ENCODE assay signal across 14 cellular contexts in the genomic region with DNA sequence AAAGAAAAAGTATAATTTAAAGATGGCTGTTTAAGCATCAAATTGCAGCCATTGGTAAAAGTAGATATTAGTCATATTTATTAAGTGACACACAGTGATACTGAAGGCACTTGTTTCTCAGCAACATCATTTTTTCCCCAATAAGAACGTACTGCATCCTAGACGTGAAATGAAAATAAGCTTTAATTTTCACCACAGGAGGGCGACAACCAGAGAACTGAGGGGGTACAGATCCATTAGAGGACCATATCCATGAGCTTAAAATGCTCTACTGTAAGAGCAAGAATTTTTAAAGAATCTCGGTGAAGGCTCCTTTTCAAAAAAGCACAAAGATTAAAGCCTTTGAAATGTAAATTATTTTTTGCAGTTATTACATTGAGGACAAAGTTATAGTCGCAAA. TPM values are rescaled to one million over a fixed set of nuclear protein-coding genes. Genes with fewer than 3 reads are reported as not detected.
DNase-seq lines count a peak whose midpoint lies in the region; ATAC-seq, FAIRE-seq and TF ChIP-seq lines count a peak whose summit lies in the region.
"Had no signal": no experiment of that assay in that cellular context is flagged by ENCODE, and none has a peak within 500 bp of the region (broad histone marks: within the 10 kb centered on the region; RNA-seq: fewer than 3 reads in every experiment).

No MANE protein-coding gene starts in this region.

- H3K36me3 ChIP-seq in neural progenitor cell (no peaks in the 10 kb centered on the region), aorta (ENCODE audit: control insufficient read depth in 1 of 2, insufficient read depth in 2 of 2, low read length in 1 of 2) (no peaks in the 10 kb centered on the region), neuronal stem cell (replicated peaks in 1 of 2; ENCODE audit: control insufficient read depth in 2 of 2, insufficient read depth in 2 of 2, low read length in 2 of 2) (no peaks in the 10 kb centered on the region), pancreas (no peaks in the 10 kb centered on the region)
- H3K36me3 ChIP-seq: adrenal gland, upper lobe of left lung had no signal

- no peaks in the 10 kb centered on the region for H3K4me1 Mint-ChIP-seq in chondrocyte (ENCODE audit: low read depth)
- H3K4me1 Mint-ChIP-seq in neural progenitor cell = peaks cover 3% of the 10 kb centered on the region
- H3K4me1 Mint-ChIP-seq in activated naive CD8-positive, alpha-beta T cell treated with anti-CD3 and anti-CD28 coated beads, Interleukin-2, amount 50 U/mL, for 24 hours = no peaks in the 10 kb centered on the region

- H2BK12ac ChIP-seq in neuronal stem cell (ENCODE audit: low read length) = no peak overlapping the region

- H3K27ac Mint-ChIP-seq in chondrocyte (ENCODE audit: unreplicated experiment) (no peak overlapping the region), neural progenitor cell (no peak overlapping the region)
- no peak overlapping the region for H3K27ac Mint-ChIP-seq in activated naive CD8-positive, alpha-beta T cell treated with anti-CD3 and anti-CD28 coated beads, Interleukin-2, amount 50 U/mL, for 24 hours

- no peak overlapping the region for H3K9ac ChIP-seq in neural progenitor cell
- no peak overlapping the region for H3K9ac ChIP-seq in neuronal stem cell (ENCODE audit: low read depth, low read length, poor library complexity)

- H3K14ac ChIP-seq in neuronal stem cell (ENCODE audit: low read length) = no peak overlapping the region

- H3K9me3 Mint-ChIP-seq in chondrocyte (ENCODE audit: low read depth) (peaks cover 11% of the 10 kb centered on the region), neural progenitor cell (peaks cover 12% of the 10 kb centered on the region)
- H3K9me3 Mint-ChIP-seq in activated naive CD8-positive, alpha-beta T cell treated with anti-CD3 and anti-CD28 coated beads, Interleukin-2, amount 50 U/mL, for 24 hours = no peaks in the 10 kb centered on the region

- no peaks in the 10 kb centered on the region for H3K36me3 Mint-ChIP-seq in chondrocyte (ENCODE audit: low read depth)
- H3K36me3 Mint-ChIP-seq in neural progenitor cell = no peaks in the 10 kb centered on the region
- no peaks in the 10 kb centered on the region for H3K36me3 Mint-ChIP-seq in activated naive CD8-positive, alpha-beta T cell treated with anti-CD3 and anti-CD28 coated beads, Interleukin-2, amount 50 U/mL, for 24 hours (ENCODE audit: low read depth)

- DNase-seq in EH (ENCODE audit: low read depth) (peak; percentile 7), chondrocyte (ENCODE audit: low spot score) (no peak), neural progenitor cell (ENCODE audit: low spot score) (no peak), aorta (no peak), neuronal stem cell (ENCODE audit: low spot score) (no peak), pancreas (no peak)
- DNase-seq in Jurkat, Clone E6-1 (ENCODE audit: low read depth, low spot score) = peak; percentile 28
- no peak for DNase-seq in activated naive CD8-positive, alpha-beta T cell treated with anti-CD3 and anti-CD28 coated beads, Interleukin-2, amount 50 U/mL, for 24 hours
- DNase-seq: adrenal gland, NCI-H510A, upper lobe of left lung had no signal

- H3K27ac ChIP-seq in neural progenitor cell = no peak overlapping the region
- no peak overlapping the region for H3K27ac ChIP-seq in aorta (ENCODE audit: low read depth in 1 of 2, low read length in 2 of 2)
- H3K27ac ChIP-seq in neuronal stem cell (replicated peaks; ENCODE audit: low read length) = no peak overlapping the region
- H3K27ac ChIP-seq in pancreas = no peak overlapping the region
- H3K27ac ChIP-seq: adrenal gland, upper lobe of left lung had no signal

- no peak overlapping the region for H3K23ac ChIP-seq in neuronal stem cell (ENCODE audit: low read depth, low read length, poor library complexity)

- H3K27me3 ChIP-seq in neural progenitor cell = no peaks in the 10 kb centered on the region
- H3K27me3 ChIP-seq in aorta (ENCODE audit: control insufficient read depth in 1 of 2, insufficient read depth in 2 of 2, low read length in 1 of 2) = no peaks in the 10 kb centered on the region
- no peaks in the 10 kb centered on the region for H3K27me3 ChIP-seq in neuronal stem cell (ENCODE audit: control insufficient read depth in 3 of 3, insufficient read depth in 3 of 3, low read depth in 1 of 3, low read length in 3 of 3)
- no peaks in the 10 kb centered on the region for H3K27me3 ChIP-seq in pancreas
- H3K27me3 ChIP-seq: adrenal gland, upper lobe of left lung had no signal

- no peak overlapping the region for H3K4ac ChIP-seq in neuronal stem cell (ENCODE audit: low read length)

- no peak for FAIRE-seq in pancreas (lab: Jason Lieb, UNC)
- FAIRE-seq: GM19239 had no signal

- H2AFZ ChIP-seq in neural progenitor cell (replicated peaks) (no peak overlapping the region), neuronal stem cell (ENCODE audit: low read length) (no peak overlapping the region)

- H4K8ac ChIP-seq in neuronal stem cell (ENCODE audit: low read depth, low read length) = no peak overlapping the region

- H4K91ac ChIP-seq in neuronal stem cell (ENCODE audit: low read depth, low read length, poor library complexity) = no peak overlapping the region

- WGBS in aorta, 2 donors = 50 to 55% methylated on average over 5 of the region's 5 CpGs
- WGBS in neuronal stem cell (ENCODE audit: extremely low coverage in 2 of 2, insufficient read length in 2 of 2, insufficient replicate concordance in 1 of 2), 2 donors = no CpG with 5 or more reads among the region's 5 CpGs
- WGBS in pancreas, 2 donors = 44 to 52% methylated on average over 5 of the region's 5 CpGs

- no peaks in the 10 kb centered on the region for H3K79me2 ChIP-seq in neural progenitor cell (ENCODE audit: low read depth)

- no peak overlapping the region for H2BK15ac ChIP-seq in neuronal stem cell (ENCODE audit: low read length)

- intact Hi-C loops in aorta (cut with DNase I) = no loop called here
- intact Hi-C loops in pancreas (cut with DNase I) = no loop called here

- peak; percentile 60 for TF ChIP-seq CTCF in chondrocyte (IDR thresholded peaks at IDR 0.05)
- TF ChIP-seq CTCF in neural progenitor cell (IDR thresholded peaks at IDR 0.05) = peak; percentile 44
- TF ChIP-seq CTCF in pancreas (IDR thresholded peaks at IDR 0.05) = no peak

- H3K4me3 ChIP-seq in Jurkat, Clone E6-1 (ENCODE audit: low read length) = no peak overlapping the region
- H3K4me3 ChIP-seq in neural progenitor cell (no peak overlapping the region), aorta (ENCODE audit: low read length in 2 of 2) (no peak overlapping the region), neuronal stem cell (ENCODE audit: low read length in 2 of 2) (no peak overlapping the region), pancreas (no peak overlapping the region)
- H3K4me3 ChIP-seq: adrenal gland, upper lobe of left lung had no signal

- H3K4me2 ChIP-seq in neural progenitor cell (no peak overlapping the region), neuronal stem cell (ENCODE audit: insufficient read depth, low read length, poor library complexity, severe bottlenecking) (no peak overlapping the region)

- no peaks in the 10 kb centered on the region for H4K20me1 ChIP-seq in neural progenitor cell (ENCODE audit: low read depth)

- H2BK120ac ChIP-seq in neuronal stem cell (ENCODE audit: low read depth, low read length) = no peak overlapping the region

- H3K4me1 ChIP-seq in neural progenitor cell = no peaks in the 10 kb centered on the region
- H3K4me1 ChIP-seq in aorta (ENCODE audit: control insufficient read depth in 1 of 2, insufficient read depth in 2 of 2, low read length in 2 of 2) = no peaks in the 10 kb centered on the region
- peaks cover 3 to 7% of the 10 kb centered on the region in 2 donors for H3K4me1 ChIP-seq in neuronal stem cell (ENCODE audit: control insufficient read depth in 2 of 2, insufficient read depth in 1 of 2, low read depth in 1 of 2, low read length in 2 of 2)
- H3K4me1 ChIP-seq in pancreas = no peaks in the 10 kb centered on the region
- H3K4me1 ChIP-seq: adrenal gland, upper lobe of left lung had no signal

- no peaks in the 10 kb centered on the region for H3F3A ChIP-seq in neural progenitor cell (ENCODE audit: low read depth)

- H2BK5ac ChIP-seq in neuronal stem cell (ENCODE audit: low read length) = no peak overlapping the region

- H3K18ac ChIP-seq in neuronal stem cell (ENCODE audit: low read length) = no peak overlapping the region

- H3K9me3 ChIP-seq in neural progenitor cell (ENCODE audit: low read depth) (no peaks in the 10 kb centered on the region), aorta (ENCODE audit: control insufficient read depth, low read length) (peaks cover 2% of the 10 kb centered on the region), neuronal stem cell (replicated peaks in 1 of 2; ENCODE audit: control insufficient read depth in 2 of 2, insufficient read depth in 1 of 2, low read depth in 1 of 2, low read length in 2 of 2) (no peaks in the 10 kb centered on the region), pancreas (no peaks in the 10 kb centered on the region)
- H3K9me3 ChIP-seq: adrenal gland, upper lobe of left lung had no signal

- no peak overlapping the region for H2AK5ac ChIP-seq in neuronal stem cell (ENCODE audit: low read depth, low read length)

- H3K4me3 Mint-ChIP-seq in chondrocyte (ENCODE audit: unreplicated experiment) (no peak overlapping the region), neural progenitor cell (no peak overlapping the region)
- no peak overlapping the region for H3K4me3 Mint-ChIP-seq in activated naive CD8-positive, alpha-beta T cell treated with anti-CD3 and anti-CD28 coated beads, Interleukin-2, amount 50 U/mL, for 24 hours

- H3K79me1 ChIP-seq in neuronal stem cell (ENCODE audit: low read depth, low read length) = no peaks in the 10 kb centered on the region

- no peak for ATAC-seq in activated naive CD8-positive, alpha-beta T cell treated with anti-CD3 and anti-CD28 coated beads, Interleukin-2, amount 50 U/mL, for 24 hours
- ATAC-seq in aorta (ENCODE audit: low FRiP score) (no peak), pancreas (no peak)

- H3K27me3 Mint-ChIP-seq in chondrocyte (ENCODE audit: low read depth) (peaks cover 5% of the 10 kb centered on the region), neural progenitor cell (ENCODE audit: insufficient read depth, low read depth) (no peaks in the 10 kb centered on the region)
- H3K27me3 Mint-ChIP-seq in activated naive CD8-positive, alpha-beta T cell treated with anti-CD3 and anti-CD28 coated beads, Interleukin-2, amount 50 U/mL, for 24 hours = peaks cover 3% of the 10 kb centered on the region

RNA-seq across cellular contexts. Expression of a gene that starts 33.4 kb away (rescaled TPM):
- 66.7 TPM for polyA plus RNA-seq in Jurkat, Clone E6-1 (2012; ENCODE audit: insufficient read depth, insufficient read length)
- total RNA-seq in chondrocyte (29.7 to 31.5 TPM (median 30.9 TPM) in 3 replicates), neural progenitor cell (ENCODE audit: low replicate concordance) (42.5 and 127 TPM in 2 replicates), aorta (10 to 100 TPM; 32.8 to 45.9 TPM), pancreas (10 to 100 TPM; 11.7 to 20.7 (median 17.2) TPM)
- polyA plus RNA-seq in aorta (10 to 100 TPM; 46.9 to 51.7 TPM), pancreas (10 to 100 TPM; 19.1 to 22.1 TPM)
- 139 TPM for polyA plus RNA-seq in neuronal stem cell (2013, experiment 1 of 2)
- 146 TPM for polyA plus RNA-seq in neuronal stem cell (2013, experiment 2 of 2)

RNA-seq across cellular contexts. Expression of a gene that starts 53.0 kb away (rescaled TPM):
- not detected for polyA plus RNA-seq in Jurkat, Clone E6-1 (2012; ENCODE audit: insufficient read depth, insufficient read length)
- not detected in 3 replicates for total RNA-seq in chondrocyte
- total RNA-seq in neural progenitor cell (ENCODE audit: low replicate concordance) = not detected in 2 replicates
- not detected for total RNA-seq in aorta
- polyA plus RNA-seq in aorta = not detected
- polyA plus RNA-seq in neuronal stem cell (2013, experiment 1 of 2) = not detected
- polyA plus RNA-seq in neuronal stem cell (2013, experiment 2 of 2) = not detected
- not detected for total RNA-seq in pancreas
- polyA plus RNA-seq in pancreas = not detected
- total RNA-seq: adrenal gland, lower leg skin, upper lobe of left lung had no signal
- polyA plus RNA-seq: adrenal gland, esophagus had no signal

Comparison
In these comparisons a context has a peak if more than half of its experiments do, and no peak if none do; other contexts are left out.
1. DNase-seq: peak in EH (single experiment) and Jurkat, Clone E6-1 (single experiment); none in chondrocyte (single experiment), neural progenitor cell (single experiment), activated naive CD8-positive, alpha-beta T cell treated with anti-CD3 and anti-CD28 coated beads, Interleukin-2, amount 50 U/mL, for 24 hours (single experiment), aorta (0 of 2), neuronal stem cell (single experiment) and pancreas (0 of 6).
2. CTCF ChIP-seq: peak in chondrocyte (single experiment) and neural progenitor cell (single experiment); none in pancreas (0 of 4).